23 cellular contexts compared by ENCODE assay signal in the genomic region with DNA sequence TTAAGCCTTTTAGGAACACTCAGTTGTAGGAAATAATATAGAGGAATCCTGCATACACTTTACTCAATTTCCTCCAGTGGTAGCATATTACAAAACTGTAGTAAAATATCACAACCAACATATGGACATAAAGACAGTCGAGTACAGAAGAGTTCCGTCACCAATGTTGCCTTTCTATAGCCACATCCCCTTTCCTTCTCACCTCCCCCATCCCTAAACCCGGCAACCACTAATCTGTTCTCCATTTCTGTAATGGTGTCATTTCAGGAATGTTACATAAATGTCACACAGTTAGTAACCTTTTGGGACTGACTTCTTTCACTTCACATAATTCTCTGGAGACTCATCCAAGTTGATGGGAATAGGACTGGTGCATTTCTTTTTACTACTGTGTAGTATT.
"Had no signal": no experiment of that assay in that cellular context is flagged by ENCODE, and none has a peak within 500 bp of the region (broad histone marks: within the 10 kb centered on the region; RNA-seq: fewer than 3 reads in every experiment).

No MANE protein-coding gene starts in this region.

- H2AFZ ChIP-seq: neural progenitor cell had no signal

- H3K9me3 ChIP-seq: adrenal gland, body of pancreas, left lung, spleen, vagina had no signal

- H3K9ac ChIP-seq: neural progenitor cell had no signal

- H3K36me3 ChIP-seq: adrenal gland, left lung, neural progenitor cell, spleen, vagina had no signal

- H3K4me3 ChIP-seq: adrenal gland, body of pancreas, left lung, lung, neural progenitor cell, spleen, vagina had no signal

- H3K4me1 ChIP-seq: neural progenitor cell had no signal

- H3K4me2 ChIP-seq: neural progenitor cell had no signal

- ATAC-seq: body of pancreas; left lung; natural killer cell; right cardiac atrium; stimulated activated naive CD8-positive, alpha-beta T cell treated with anti-CD3 and anti-CD28 coated beads, Interleukin-15, Interleukin-2, amounts not matched to agents 100 U/mL and 50 U/mL, for 24 hours had no signal

- H3K27ac ChIP-seq: adrenal gland, body of pancreas, left lung, neural progenitor cell, spleen, vagina had no signal

- H3K27me3 ChIP-seq: adrenal gland, body of pancreas, left lung, vagina had no signal

- DNase-seq: activated CD4-positive, alpha-beta memory T cell treated with anti-CD3 and anti-CD28 coated beads for 36 hours; activated CD4-positive, alpha-beta T cell treated with anti-CD3 and anti-CD28 coated beads, Interleukin-2, amount 10 ng/mL, durations not matched to agents 24 days and 14 days; activated CD4-positive, CD25-positive, alpha-beta regulatory T cell; activated CD8-positive, alpha-beta memory T cell treated with anti-CD3 and anti-CD28 coated beads, Interleukin-2, amount 50 U/mL, for 4 hours; activated effector memory CD4-positive, alpha-beta T cell treated with anti-CD3 and anti-CD28 coated beads, Interleukin-2, amount 50 U/mL, for 16 hours; activated naive CD4-positive, alpha-beta T cell treated with anti-CD3 and anti-CD28 coated beads for 36 hours; activated naive CD8-positive, alpha-beta T cell treated with anti-CD3 and anti-CD28 coated beads for 36 hours; activated T-cell treated with anti-CD3 and anti-CD28 coated beads, Interleukin-2, amount 50 U/mL, for 1 hour; aorta; body of pancreas; dermis blood vessel endothelial cell; effector CD8-positive, alpha-beta T cell; left lung; mesendoderm; natural killer cell; posterior cingulate gyrus; right cardiac atrium; spleen; stimulated activated naive CD8-positive, alpha-beta T cell treated with anti-CD3 and anti-CD28 coated beads, Interleukin-15, Interleukin-2, amounts not matched to agents 100 U/mL and 50 U/mL, for 24 hours had no signal
